ENCODE assay signal across 1 cellular context in genomic region chr15:33111051-33111451, GRCh38.
TF ChIP-seq lines count a peak whose summit lies in the region.

No MANE protein-coding gene starts in this region.

TF ChIP-seq in SK-N-SH, 30 proteins besides CTCF, POLR2A, EP300 and RAD21 (continued from another document):
- TF ChIP-seq PBX3 (IDR thresholded peaks at IDR 0.05) (peak; percentile 75), IRF3 (IDR thresholded peaks at IDR 0.05; ENCODE audit: low read depth, low read length) (no peak)
